9 cellular contexts compared by ENCODE assay signal in the genomic region with DNA sequence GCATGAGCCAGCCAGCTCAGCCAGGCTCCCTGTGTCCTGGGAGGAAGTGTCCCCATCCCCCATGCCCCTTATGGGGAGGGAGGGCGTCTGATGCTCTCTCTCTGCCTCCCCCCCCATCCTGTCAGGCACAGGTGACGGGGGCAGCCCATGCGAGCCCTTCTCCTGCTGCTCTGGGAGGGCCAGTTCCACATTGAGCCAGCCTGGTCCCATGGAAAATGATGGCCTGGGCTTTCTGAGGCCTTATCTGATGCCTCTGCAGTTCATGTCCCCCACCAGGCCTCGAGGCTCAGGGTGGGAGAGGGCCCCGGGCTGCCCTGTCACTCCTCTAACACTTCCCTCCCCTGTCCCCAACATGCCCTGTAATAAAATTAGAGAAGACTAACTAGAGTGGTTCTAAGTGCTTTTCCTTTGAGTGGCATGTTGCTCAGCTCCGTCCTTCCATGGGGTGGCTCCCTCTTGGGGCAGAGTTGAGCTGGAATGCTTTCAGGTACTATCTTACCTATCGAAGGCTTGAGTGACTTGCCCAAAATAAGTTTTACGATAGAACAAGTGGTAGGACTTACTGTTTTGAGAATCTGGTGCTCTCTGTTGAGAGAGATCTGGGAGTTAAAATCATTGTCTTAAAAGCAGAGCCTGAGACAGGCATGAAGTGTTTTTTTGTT. TPM values are rescaled to one million over a fixed set of nuclear protein-coding genes. Genes with fewer than 3 reads are reported as not detected.
DNase-seq lines count a peak whose midpoint lies in the region; ATAC-seq and TF ChIP-seq lines count a peak whose summit lies in the region.
"Had no signal": no experiment of that assay in that cellular context is flagged by ENCODE, and none has a peak within 500 bp of the region (broad histone marks: within the 10 kb centered on the region; RNA-seq: fewer than 3 reads in every experiment).

No MANE protein-coding gene starts in this region.

- no peaks in the 10 kb centered on the region for H3K27me3 Mint-ChIP-seq in activated naive CD4-positive, alpha-beta T cell treated with anti-CD3 and anti-CD28 coated beads for 36 hours (ENCODE audit: low read depth)

- intact Hi-C loops in activated naive CD4-positive, alpha-beta T cell treated with anti-CD3 and anti-CD28 coated beads for 36 hours (cut with micrococcal nuclease) = loop anchor here (10.0 kb wide), 1 partner anchor 573 kb away; a partner anchor contains a TSS
- intact Hi-C loops in thyroid gland (cut with DNase I) = loop anchor here (10.0 kb wide), 2 partner anchors 393 to 583 kb away; a partner anchor contains a TSS

- no peak overlapping the region for H3K4me3 ChIP-seq in thyroid gland (replicated peaks in 1 of 3)

- peaks cover 3% of the 10 kb centered on the region for H3K36me3 Mint-ChIP-seq in activated naive CD4-positive, alpha-beta T cell treated with anti-CD3 and anti-CD28 coated beads for 36 hours (ENCODE audit: low read depth)

- peaks cover 27 to 36% of the 10 kb centered on the region in 2 donors for H3K4me1 ChIP-seq in thyroid gland

- ATAC-seq in HG03565 (IDR thresholded peaks at IDR 0.05; ENCODE audit: unreplicated experiment) = no peak

- peak overlapping the region; percentile 84 for H3K27ac ChIP-seq in VCaP
- H3K27ac ChIP-seq in thyroid gland = peak overlapping the region in 2 of 3 donors; percentile 17 to 81

- H3K9me3 ChIP-seq in thyroid gland = no peaks in the 10 kb centered on the region

- CTCF ChIA-PET in activated naive CD4-positive, alpha-beta T cell treated with anti-CD3 and anti-CD28 coated beads for 36 hours (lab: Charles Lee) = interaction anchor here (0.7 kb wide), 1 partner anchor 180 kb away, joined by 3 read pairs; a partner anchor contains a TSS

- peaks cover 36% of the 10 kb centered on the region for H3K4me1 Mint-ChIP-seq in activated naive CD4-positive, alpha-beta T cell treated with anti-CD3 and anti-CD28 coated beads for 36 hours (ENCODE audit: low read depth)

- peak; percentile 48 for TF ChIP-seq CTCF in VCaP (conservative IDR thresholded peaks at IDR 0.05)
- TF ChIP-seq CTCF in thyroid gland (IDR thresholded peaks at IDR 0.05) = peak in 4 of 6 experiments; percentile 30 to 42 (median 34)

- peaks cover 10 to 14% of the 10 kb centered on the region in 2 donors for H3K36me3 ChIP-seq in thyroid gland

- no peaks in the 10 kb centered on the region for H3K27me3 ChIP-seq in thyroid gland

- WGBS in thyroid gland, 2 donors = 34 to 49% methylated on average over 6 to 7 of the region's 8 CpGs

- H3K27ac Mint-ChIP-seq in activated naive CD4-positive, alpha-beta T cell treated with anti-CD3 and anti-CD28 coated beads for 36 hours = peak overlapping the region; percentile 31

- peak overlapping the region; percentile 40 for H3K4me3 Mint-ChIP-seq in activated naive CD4-positive, alpha-beta T cell treated with anti-CD3 and anti-CD28 coated beads for 36 hours

- DNase-seq in activated naive CD4-positive, alpha-beta T cell treated with anti-CD3 and anti-CD28 coated beads for 36 hours = no peak
- no peak for DNase-seq in activated naive CD4-positive, alpha-beta T cell (lab: John Stamatoyannopoulos, UW)
- peak; percentile 81 for DNase-seq in islet precursor cell
- DNase-seq in thyroid gland = peak; percentile 59 to 64
- no peak for DNase-seq in pons (ENCODE audit: low spot score)
- DNase-seq in superior temporal gyrus (ENCODE audit: extremely low spot score) = no peak
- DNase-seq: activated gamma-delta T cell had no signal

- no peaks in the 10 kb centered on the region for H3K9me3 Mint-ChIP-seq in activated naive CD4-positive, alpha-beta T cell treated with anti-CD3 and anti-CD28 coated beads for 36 hours

- TF ChIP-seq POLR2A in thyroid gland (IDR thresholded peaks at IDR 0.05) = no peak

RNA-seq across cellular contexts. Expression of a gene that starts 1.8 kb away (rescaled TPM):
- 10 to 100 TPM; 22.2 to 23.5 TPM for total RNA-seq in activated naive CD4-positive, alpha-beta T cell treated with anti-CD3 and anti-CD28 coated beads for 36 hours
- 100 to 1,000 TPM in 1 of 4 donors, 10 to 100 TPM in 3; 75.7 to 109 (median 99.2) TPM for total RNA-seq in thyroid gland

RNA-seq across cellular contexts. Expression of a gene that starts 18.0 kb away (rescaled TPM):
- total RNA-seq in activated naive CD4-positive, alpha-beta T cell treated with anti-CD3 and anti-CD28 coated beads for 36 hours = 10 to 100 TPM; 27.8 to 28.6 TPM
- 10 to 100 TPM; 31.2 to 58.2 (median 55.2) TPM for total RNA-seq in thyroid gland

RNA-seq across cellular contexts. Expression of a gene that starts 41.3 kb away (rescaled TPM):
- 1 to 10 TPM; 8.4 to 9.1 TPM for total RNA-seq in activated naive CD4-positive, alpha-beta T cell treated with anti-CD3 and anti-CD28 coated beads for 36 hours
- total RNA-seq in thyroid gland = not detected

RNA-seq across cellular contexts. Expression of a gene that starts 57.5 kb away (rescaled TPM):
- 1 to 10 TPM; 2.8 to 3.1 TPM for total RNA-seq in activated naive CD4-positive, alpha-beta T cell treated with anti-CD3 and anti-CD28 coated beads for 36 hours
- total RNA-seq in thyroid gland = 1 to 10 TPM; 2.5 to 8.5 (median 6.4) TPM

Comparison
In these comparisons a context has a peak if more than half of its experiments do, and no peak if none do; other contexts are left out.
1. DNase-seq: peak in islet precursor cell (single experiment) and thyroid gland (2 of 2); none in activated naive CD4-positive, alpha-beta T cell treated with anti-CD3 and anti-CD28 coated beads for 36 hours (single experiment), activated naive CD4-positive, alpha-beta T cell (0 of 4), pons (single experiment) and superior temporal gyrus (single experiment).
2. RNA of a gene that starts 41.3 kb away (total RNA-seq): 8.4 to 9.1 TPM in activated naive CD4-positive, alpha-beta T cell treated with anti-CD3 and anti-CD28 coated beads for 36 hours; not detected in thyroid gland; every median in the first group is over 4 times any median in the second.